In the genomic region with DNA sequence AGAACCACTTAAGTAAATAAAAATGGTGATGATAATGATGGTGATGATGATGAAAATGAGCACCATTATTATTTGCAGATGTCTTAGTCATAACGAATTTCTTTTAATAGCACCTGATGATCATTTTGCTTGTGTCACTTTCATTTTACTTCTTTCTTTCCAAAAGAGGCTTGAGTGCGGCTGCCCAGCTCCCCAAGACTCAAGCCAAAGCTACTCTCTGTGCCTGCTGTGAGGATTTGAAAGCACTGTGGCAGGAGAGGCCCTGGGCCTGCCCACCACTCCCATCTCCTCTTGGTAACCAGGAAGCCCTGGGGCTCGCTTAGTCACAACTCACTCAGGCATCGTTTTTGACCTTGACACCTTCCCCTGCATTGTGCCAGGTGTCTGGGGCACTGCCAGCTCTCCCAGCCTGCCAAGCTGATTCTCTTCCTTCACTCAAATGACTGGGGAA, we compare ENCODE assay signal across 8 cellular contexts. TPM values are rescaled to one million over a fixed set of nuclear protein-coding genes. Genes with fewer than 3 reads are reported as not detected.
DNase-seq lines count a peak whose midpoint lies in the region; ATAC-seq and TF ChIP-seq lines count a peak whose summit lies in the region.

No MANE protein-coding gene starts in this region.

- peaks cover 6% of the 10 kb centered on the region for H3K27me3 Mint-ChIP-seq in GM23338 (ENCODE audit: insufficient read depth, low read depth, poor library complexity)

- H3K9me2 ChIP-seq in GM23338 (ENCODE audit: insufficient read depth) = no peaks in the 10 kb centered on the region

- H3K79me2 ChIP-seq in GM23338 (replicated peaks; ENCODE audit: insufficient read depth) = no peaks in the 10 kb centered on the region

- no peaks in the 10 kb centered on the region for H3F3A ChIP-seq in GM23338 (replicated peaks; ENCODE audit: low read depth)

- H3K9me3 Mint-ChIP-seq in GM23338 = peaks cover under 1% of the 10 kb centered on the region; the same call in 1 of the 3 replicates

- no peak overlapping the region for H3K4me3 Mint-ChIP-seq in GM23338

- DNase-seq in GM23338 (ENCODE audit: low spot score) (no peak), NCI-H345 (lab: John Stamatoyannopoulos, UW) (peak; percentile 87), glomerular endothelial cell (ENCODE audit: extremely low read depth, low read depth, low spot score) (peak; percentile 20), OCI-M2 (lab: John Stamatoyannopoulos, UW; ENCODE audit: unreplicated experiment) (no peak), MV-4-11 (lab: John Stamatoyannopoulos, UW) (no peak), NCI-H524 treated with DMSO at 0.1 percent for 48 hours (lab: John Stamatoyannopoulos, UW) (no peak)
- DNase-seq in stimulated activated CD4-positive, alpha-beta T cell treated with anti-CD3 and anti-CD28 coated beads, Interleukin-4, amount 100 ng/mL, for 1 hour = no peak

- H3K27ac ChIP-seq in 22Rv1 = peak overlapping the region; percentile 50
- no peak overlapping the region for H3K27ac ChIP-seq in GM23338 (ENCODE audit: low read depth)

- no peak overlapping the region for H3K27ac Mint-ChIP-seq in GM23338

- TF ChIP-seq CTCF in 22Rv1 (IDR thresholded peaks at IDR 0.05) = no peak
- TF ChIP-seq CTCF in GM23338 (conservative IDR thresholded peaks at IDR 0.05; ENCODE audit: low read depth in 2 of 2) = no peak

- no peak overlapping the region for H3K4me2 ChIP-seq in GM23338

- no peaks in the 10 kb centered on the region for H4K20me1 ChIP-seq in GM23338 (replicated peaks; ENCODE audit: insufficient read depth)

- no peaks in the 10 kb centered on the region for H3K4me1 ChIP-seq in GM23338 (ENCODE audit: insufficient read depth)

- peak; percentile 32; the same call in 2 of the 3 replicates for ATAC-seq in GM23338

- H3K4me1 Mint-ChIP-seq in GM23338 = peaks cover 17% of the 10 kb centered on the region; the same call in 2 of the 3 replicates

- H3K4me3 ChIP-seq in GM23338 = no peak overlapping the region

- H3K36me3 Mint-ChIP-seq in GM23338 (ENCODE audit: low read depth) = peaks cover 5% of the 10 kb centered on the region; the same call in 2 of the 3 replicates

- no peak overlapping the region for H2AFZ ChIP-seq in GM23338

- H3K27me3 ChIP-seq in GM23338 (ENCODE audit: insufficient read depth) = no peaks in the 10 kb centered on the region

- H3K36me3 ChIP-seq in GM23338 (ENCODE audit: insufficient read depth) = no peaks in the 10 kb centered on the region

TF ChIP-seq in GM23338, 12 proteins besides CTCF, POLR2A, EP300 and RAD21:
- TF ChIP-seq, protein P1, sequence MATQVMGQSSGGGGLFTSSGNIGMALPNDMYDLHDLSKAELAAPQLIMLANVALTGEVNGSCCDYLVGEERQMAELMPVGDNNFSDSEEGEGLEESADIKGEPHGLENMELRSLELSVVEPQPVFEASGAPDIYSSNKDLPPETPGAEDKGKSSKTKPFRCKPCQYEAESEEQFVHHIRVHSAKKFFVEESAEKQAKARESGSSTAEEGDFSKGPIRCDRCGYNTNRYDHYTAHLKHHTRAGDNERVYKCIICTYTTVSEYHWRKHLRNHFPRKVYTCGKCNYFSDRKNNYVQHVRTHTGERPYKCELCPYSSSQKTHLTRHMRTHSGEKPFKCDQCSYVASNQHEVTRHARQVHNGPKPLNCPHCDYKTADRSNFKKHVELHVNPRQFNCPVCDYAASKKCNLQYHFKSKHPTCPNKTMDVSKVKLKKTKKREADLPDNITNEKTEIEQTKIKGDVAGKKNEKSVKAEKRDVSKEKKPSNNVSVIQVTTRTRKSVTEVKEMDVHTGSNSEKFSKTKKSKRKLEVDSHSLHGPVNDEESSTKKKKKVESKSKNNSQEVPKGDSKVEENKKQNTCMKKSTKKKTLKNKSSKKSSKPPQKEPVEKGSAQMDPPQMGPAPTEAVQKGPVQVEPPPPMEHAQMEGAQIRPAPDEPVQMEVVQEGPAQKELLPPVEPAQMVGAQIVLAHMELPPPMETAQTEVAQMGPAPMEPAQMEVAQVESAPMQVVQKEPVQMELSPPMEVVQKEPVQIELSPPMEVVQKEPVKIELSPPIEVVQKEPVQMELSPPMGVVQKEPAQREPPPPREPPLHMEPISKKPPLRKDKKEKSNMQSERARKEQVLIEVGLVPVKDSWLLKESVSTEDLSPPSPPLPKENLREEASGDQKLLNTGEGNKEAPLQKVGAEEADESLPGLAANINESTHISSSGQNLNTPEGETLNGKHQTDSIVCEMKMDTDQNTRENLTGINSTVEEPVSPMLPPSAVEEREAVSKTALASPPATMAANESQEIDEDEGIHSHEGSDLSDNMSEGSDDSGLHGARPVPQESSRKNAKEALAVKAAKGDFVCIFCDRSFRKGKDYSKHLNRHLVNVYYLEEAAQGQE (IDR thresholded peaks at IDR 0.05; ENCODE audit: unreplicated experiment) = no peak
- TF ChIP-seq EZH2phosphoT487 (IDR thresholded peaks at IDR 0.05; ENCODE audit: unreplicated experiment) = no peak
- no peak for TF ChIP-seq JUNB (IDR thresholded peaks at IDR 0.05; ENCODE audit: unreplicated experiment)
- TF ChIP-seq POLR2AphosphoS5 (IDR thresholded peaks at IDR 0.05; ENCODE audit: low read depth) = no peak
- TF ChIP-seq ETS1 (IDR thresholded peaks at IDR 0.05) = no peak

RNA-seq across cellular contexts. Expression of gene RPL37A, which starts 41.2 kb away (rescaled TPM):
- 879 and 1,118 TPM in 2 replicates for total RNA-seq in GM23338 (2014; rRNA removed; shearing (Covaris generic))
- 5,036 and 5,564 TPM in 2 replicates for polyA plus RNA-seq in GM23338 (2016; fragmentation: Nextera tagmentation; extraction: Ambion mirVana)
- total RNA-seq in glomerular endothelial cell = 1,125 and 1,716 TPM in 2 replicates

Comparison
In these comparisons a context has a peak if more than half of its experiments do, and no peak if none do; other contexts are left out.
1. DNase-seq: peak in NCI-H345 (single experiment) and glomerular endothelial cell (single experiment); none in GM23338 (single experiment), stimulated activated CD4-positive, alpha-beta T cell treated with anti-CD3 and anti-CD28 coated beads, Interleukin-4, amount 100 ng/mL, for 1 hour (single experiment), OCI-M2 (single experiment), MV-4-11 (single experiment) and NCI-H524 treated with DMSO at 0.1 percent for 48 hours (single experiment).